9 cellular contexts compared by ENCODE assay signal in the genomic region with DNA sequence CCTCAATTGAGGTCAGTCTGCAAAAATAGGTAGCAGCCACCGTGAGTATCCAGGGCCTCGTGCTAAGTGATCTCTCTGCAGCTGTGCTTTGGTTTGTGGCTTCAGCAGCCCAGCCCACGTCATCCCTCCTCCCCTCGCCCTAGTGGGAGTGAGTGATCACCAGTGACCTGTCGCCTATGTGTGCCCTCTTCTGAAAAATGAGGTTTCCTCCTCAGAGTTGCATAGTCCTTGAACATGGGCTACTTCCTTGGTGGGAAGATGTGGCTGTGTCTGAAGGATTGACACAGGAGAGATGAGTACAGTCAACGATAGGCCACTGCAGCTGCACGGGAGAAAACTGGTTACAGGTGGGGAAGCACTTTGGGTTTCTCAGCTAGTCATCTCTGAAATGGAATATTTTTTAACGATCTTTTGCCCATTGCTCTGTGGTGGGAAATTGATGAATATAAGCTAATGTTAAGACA.
A peak's percentile ranks its signal among the peaks of the same experiment; 100 is the strongest.
DNase-seq lines count a peak whose midpoint lies in the region; ATAC-seq lines count a peak whose summit lies in the region.
"Had no signal": no experiment of that assay in that cellular context is flagged by ENCODE, and none has a peak within 500 bp of the region (broad histone marks: within the 10 kb centered on the region; RNA-seq: fewer than 3 reads in every experiment).

No MANE protein-coding gene starts in this region.

- peak; percentile 34 for DNase-seq in activated CD4-positive, alpha-beta T cell treated with anti-CD3 and anti-CD28 coated beads for 1 hour
- DNase-seq in immature natural killer cell (peak; percentile 88), H4 (ENCODE audit: low spot score) (no peak), SIG-M5 (lab: John Stamatoyannopoulos, UW) (no peak), hypothalamus (lab: John Stamatoyannopoulos, UW) (no peak), NCI-H446 (lab: John Stamatoyannopoulos, UW) (no peak)

- H3K27ac Mint-ChIP-seq in immature natural killer cell, result peak overlapping the region; percentile 95 to 99 (median 98)

- peaks cover 9 to 25% (median 20%) of the 10 kb centered on the region in 3 donors for H3K36me3 Mint-ChIP-seq in immature natural killer cell

- peaks cover 66 to 73% of the 10 kb centered on the region in 2 donors for H3K4me1 Mint-ChIP-seq in immature natural killer cell

- peak overlapping the region; percentile 50 to 84 (median 77) for H3K4me3 Mint-ChIP-seq in immature natural killer cell

- ATAC-seq in GM18873 (IDR thresholded peaks at IDR 0.05; ENCODE audit: low FRiP score, unreplicated experiment) (peak; percentile 52), HG03108 (IDR thresholded peaks at IDR 0.05; ENCODE audit: unreplicated experiment) (peak; percentile 43)
- ATAC-seq: HCT116 had no signal

- H3K9me3 Mint-ChIP-seq in immature natural killer cell, result peaks cover 0 to 4% (median 0%) of the 10 kb centered on the region in 6 donors

- peaks cover 6 to 19% (median 15%) of the 10 kb centered on the region in 3 donors for H3K27me3 Mint-ChIP-seq in immature natural killer cell (ENCODE audit: low read depth in 3 of 3)

Comparison
In these comparisons a context has a peak if more than half of its experiments do, and no peak if none do; other contexts are left out.
1. DNase-seq: peak in activated CD4-positive, alpha-beta T cell treated with anti-CD3 and anti-CD28 coated beads for 1 hour (single experiment) and immature natural killer cell (3 of 3); none in H4 (single experiment), SIG-M5 (single experiment), hypothalamus (0 of 51) and NCI-H446 (0 of 2).